ENCODE assay signal across 24 cellular contexts in genomic region chr11:132453411-132453810, GRCh38.
DNase-seq lines count a peak whose midpoint lies in the region; TF ChIP-seq lines count a peak whose summit lies in the region.
"Had no signal": no experiment of that assay in that cellular context is flagged by ENCODE, and none has a peak within 500 bp of the region (broad histone marks: within the 10 kb centered on the region; RNA-seq: fewer than 3 reads in every experiment).

No MANE protein-coding gene starts in this region.

- peaks cover 2% of the 10 kb centered on the region; the same call in 1 of the 2 replicates for H3K4me1 ChIP-seq in H9 (ENCODE audit: insufficient read depth, low read length)
- H3K4me1 ChIP-seq: BLaER1, Peyer's patch had no signal

- H3K9me3 ChIP-seq in H9 (ENCODE audit: control insufficient read depth, low read depth, low read length), result no peaks in the 10 kb centered on the region
- H3K9me3 ChIP-seq: BLaER1, Peyer's patch had no signal

- no CpG with 5 or more reads among the region's 7 CpGs for whole genome bisulfite sequencing in H9 (ENCODE audit: extremely low coverage, insufficient read length, low lambda C conversion rate)

- H3K18ac ChIP-seq in H9 (ENCODE audit: insufficient read length, low read depth, low read length), result no peak overlapping the region

- no peak overlapping the region for H4K5ac ChIP-seq in H9 (ENCODE audit: insufficient read length, low read depth, low read length)

- no peak overlapping the region for H3K14ac ChIP-seq in H9 (ENCODE audit: insufficient read depth, low read length)

- H2BK12ac ChIP-seq in H9 (ENCODE audit: insufficient read length, low read depth, low read length), result no peak overlapping the region

- H3K9ac ChIP-seq in H9 (ENCODE audit: extremely low read depth, insufficient read length, low read length), result no peak overlapping the region
- H3K9ac ChIP-seq: BLaER1 had no signal

- no peaks in the 10 kb centered on the region for H3K9me3 Mint-ChIP-seq in H9
- H3K9me3 Mint-ChIP-seq in brain, result no peaks in the 10 kb centered on the region
- H3K9me3 Mint-ChIP-seq in neural crest cell, result peaks cover 2% of the 10 kb centered on the region
- H3K9me3 Mint-ChIP-seq: CD4-positive, alpha-beta T cell; HFFc6 had no signal

- H3K27ac Mint-ChIP-seq in H9, result no peak overlapping the region
- H3K27ac Mint-ChIP-seq in brain, result peak overlapping the region in 4 of 5 experiments; percentile 26 to 88 (median 40)
- H3K27ac Mint-ChIP-seq in neural crest cell (ENCODE audit: unreplicated experiment), result peak overlapping the region; percentile 23
- H3K27ac Mint-ChIP-seq: CD4-positive, alpha-beta T cell; HFFc6 had no signal

- H2BK20ac ChIP-seq in H9 (ENCODE audit: low read depth, low read length, poor library complexity, severe bottlenecking), result peak overlapping the region; percentile 12

- H3K4me1 Mint-ChIP-seq in H9 (peaks cover 50 to 54% of the 10 kb centered on the region in 2 experiments), brain (peaks cover 83% of the 10 kb centered on the region), neural crest cell (peaks cover 34% of the 10 kb centered on the region)

- no peak overlapping the region for H2AK5ac ChIP-seq in H9 (ENCODE audit: insufficient read length, low read length)

- no peak overlapping the region for H2BK120ac ChIP-seq in H9 (ENCODE audit: low read depth, low read length, poor library complexity, severe bottlenecking)

- no peak overlapping the region for H2AFZ ChIP-seq in H9 (ENCODE audit: low read length)

- no peaks in the 10 kb centered on the region for H3K79me2 ChIP-seq in H9 (ENCODE audit: insufficient read depth, low read length)

- peaks cover 3% of the 10 kb centered on the region for H3K23me2 ChIP-seq in H9 (ENCODE audit: insufficient read length, low read depth, low read length, poor library complexity, severe bottlenecking)

- no peaks in the 10 kb centered on the region for H3K79me1 ChIP-seq in H9 (ENCODE audit: insufficient read depth, low read depth, low read length, poor library complexity, severe bottlenecking)

- H3T11ph ChIP-seq in H9 (ENCODE audit: low read length), result no peak overlapping the region

- no peak overlapping the region for H2BK5ac ChIP-seq in H9 (ENCODE audit: insufficient read length, low read length)

- no peak overlapping the region for H3K27ac ChIP-seq in H9 (ENCODE audit: insufficient read length, low read depth, low read length)
- H3K27ac ChIP-seq: BLaER1, HL-60, Peyer's patch had no signal

- H3K4me3 Mint-ChIP-seq in H9 (no peak overlapping the region), brain (no peak overlapping the region), neural crest cell (no peak overlapping the region)
- H3K4me3 Mint-ChIP-seq: CD4-positive, alpha-beta T cell; HFFc6 had no signal

- no peak overlapping the region for H3K56ac ChIP-seq in H9 (ENCODE audit: insufficient read length, low read depth, low read length)

- H2BK15ac ChIP-seq in H9 (ENCODE audit: low read depth, low read length), result no peak overlapping the region

- H4K8ac ChIP-seq in H9 (replicated peaks; ENCODE audit: insufficient read length, low read depth, low read length), result no peak overlapping the region

- H3K27me3 Mint-ChIP-seq in H9 (ENCODE audit: low read depth) (no peaks in the 10 kb centered on the region), brain (no peaks in the 10 kb centered on the region), neural crest cell (ENCODE audit: low read depth) (no peaks in the 10 kb centered on the region)
- H3K27me3 Mint-ChIP-seq: CD4-positive, alpha-beta T cell had no signal

- no peak overlapping the region for H4K91ac ChIP-seq in H9 (ENCODE audit: insufficient read length, low read depth, low read length)

- no peaks in the 10 kb centered on the region for H4K20me1 ChIP-seq in H9 (ENCODE audit: control insufficient read depth, insufficient read depth, insufficient read length)
- H4K20me1 ChIP-seq: BLaER1 had no signal

- H3K4ac ChIP-seq in H9 (ENCODE audit: low read depth, low read length), result no peak overlapping the region

- H3K23ac ChIP-seq in H9 (ENCODE audit: insufficient read length, low read depth, low read length), result no peak overlapping the region

- no peak overlapping the region for H3K4me2 ChIP-seq in H9 (ENCODE audit: insufficient read depth, insufficient read length, low read length)
- H3K4me2 ChIP-seq: BLaER1 had no signal

- no peaks in the 10 kb centered on the region for H3K27me3 ChIP-seq in H9 (ENCODE audit: insufficient read depth, low read length)
- H3K27me3 ChIP-seq: BLaER1, Peyer's patch had no signal

- H3K36me3 Mint-ChIP-seq in H9 (ENCODE audit: insufficient read depth in 1 of 3, low read depth in 3 of 3), result no peaks in the 10 kb centered on the region
- H3K36me3 Mint-ChIP-seq in brain, result no peaks in the 10 kb centered on the region
- no peaks in the 10 kb centered on the region for H3K36me3 Mint-ChIP-seq in neural crest cell (ENCODE audit: low read depth)

- DNase-seq in H9 (no peak), neural crest cell (ENCODE audit: low read depth, low spot score) (no peak), superior temporal gyrus (ENCODE audit: extremely low spot score) (no peak), activated gamma-delta T cell treated with Interleukin-2 at 50 U/mL for 16 hours (no peak), putamen (ENCODE audit: low spot score) (no peak), KG1 (lab: John Stamatoyannopoulos, UW) (no peak)
- DNase-seq: CD4-positive, alpha-beta T cell; COR-L47; DMS 273 treated with DMSO at 0.1 percent for 48 hours; DND-41; GF-D8; H7; HFFc6; KBM-7; NCI-H1694; NCI-H2081; NCI-H2171; NCI-H345; NCI-H524 treated with DMSO at 0.1 percent for 48 hours; NCI-H82; Peyer's patch had no signal

- TF ChIP-seq CTCF in H9 (conservative IDR thresholded peaks at IDR 0.05) (no peak), brain (conservative IDR thresholded peaks at IDR 0.05) (no peak), neural crest cell (conservative IDR thresholded peaks at IDR 0.05) (no peak)

Comparison
In these comparisons a context has a peak if more than half of its experiments do, and no peak if none do; other contexts are left out.
1. H3K27ac Mint-ChIP-seq: peak in brain (4 of 5) and neural crest cell (single experiment); none in H9 (0 of 3).